In the genomic region with DNA sequence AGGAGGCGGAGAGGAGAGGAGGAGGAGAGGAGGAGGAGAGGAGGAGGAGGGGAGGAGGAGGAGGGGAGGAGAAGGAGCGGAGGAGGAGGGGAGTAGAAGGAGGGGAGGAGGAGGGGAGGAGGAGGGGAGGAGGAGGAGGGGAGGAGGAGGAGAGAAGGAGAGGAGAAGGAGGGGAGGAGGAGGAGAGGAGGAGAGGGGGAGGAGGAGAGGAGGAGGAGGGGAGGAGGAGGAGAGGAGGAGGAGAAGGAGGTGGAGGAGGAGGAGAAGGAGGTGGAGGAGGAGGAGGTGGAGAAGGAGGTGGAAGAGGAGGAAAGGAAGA, we compare ENCODE assay signal across 1 cellular context.
TF ChIP-seq lines count a peak whose summit lies in the region.

No MANE protein-coding gene starts in this region.

TF ChIP-seq in HepG2, 621 proteins besides CTCF, POLR2A, EP300 and RAD21:
- TF ChIP-seq TAF15 (IDR thresholded peaks at IDR 0.05; ENCODE audit: low read depth, low read length, poor library complexity, severe bottlenecking), result no peak
- no peak for TF ChIP-seq ZFP41 (CRISPR knock-in tag; IDR thresholded peaks at IDR 0.05; ENCODE audit: borderline replicate concordance)
- TF ChIP-seq HNRNPK (IDR thresholded peaks at IDR 0.05; ENCODE audit: low read depth, low read length, poor library complexity, severe bottlenecking), result peak; percentile 68
- 0 out of 2 replicates have a peak, but pooled peaks have one; percentile 64 for TF ChIP-seq PCBP1 (IDR thresholded peaks at IDR 0.05; ENCODE audit: borderline replicate concordance, low read depth, low read length)
- TF ChIP-seq ZNF207 (IDR thresholded peaks at IDR 0.05; ENCODE audit: borderline replicate concordance), result no peak
- TF ChIP-seq NFIC (IDR thresholded peaks at IDR 0.05; ENCODE audit: low read length), result no peak
- no peak for TF ChIP-seq CBX2 (IDR thresholded peaks at IDR 0.05; ENCODE audit: low read depth, low read length)
- no peak for TF ChIP-seq CBX2 (CRISPR knock-in tag; IDR thresholded peaks at IDR 0.05; ENCODE audit: low read depth)
